Comparison of ENCODE assay signal across 1 cellular context in genomic region chr14:92490239-92490959, GRCh38.
TF ChIP-seq lines count a peak whose summit lies in the region.

No MANE protein-coding gene starts in this region.

TF ChIP-seq in HepG2, 621 proteins besides CTCF, POLR2A, EP300 and RAD21 (continued from another document):
- no peak for TF ChIP-seq CERS6 (CRISPR knock-in tag; IDR thresholded peaks at IDR 0.05)
- no peak for TF ChIP-seq MBD4 (IDR thresholded peaks at IDR 0.05; ENCODE audit: borderline replicate concordance, low read length)
- no peak for TF ChIP-seq NKX3-1 (CRISPR knock-in tag; IDR thresholded peaks at IDR 0.05)
- TF ChIP-seq PHB2 (IDR thresholded peaks at IDR 0.05; ENCODE audit: partially characterized antibody), result no peak
